Comparison of ENCODE assay signal across 9 cellular contexts in the genomic region with DNA sequence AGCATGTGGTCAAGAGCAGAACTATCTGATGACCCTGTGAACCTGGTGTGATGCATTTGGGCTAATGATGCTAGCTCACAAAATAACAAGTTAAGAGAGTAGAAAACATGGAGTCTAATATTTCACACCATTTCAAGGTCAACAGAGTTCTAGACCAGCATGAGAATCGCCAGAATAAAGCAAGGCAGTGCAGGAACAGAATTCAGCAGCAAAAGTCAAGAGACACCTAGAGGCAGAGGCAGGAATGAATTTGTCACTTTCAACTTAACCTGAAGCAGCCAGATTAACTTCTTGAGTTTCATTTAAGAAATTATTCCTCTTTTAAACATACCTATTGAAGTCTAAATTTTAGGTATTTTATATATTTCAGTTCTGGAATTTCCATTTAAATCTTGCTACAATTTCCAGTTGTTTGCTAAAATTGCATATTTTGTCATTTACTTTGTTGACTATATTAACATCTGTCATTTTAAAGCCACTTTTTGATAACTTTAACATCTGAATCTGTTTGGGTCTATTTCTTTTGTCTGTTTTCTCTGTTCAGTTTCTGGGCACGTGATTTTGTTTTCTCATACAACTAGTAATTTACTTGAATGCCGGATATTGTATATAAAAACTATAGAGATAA. TPM values are rescaled to one million over a fixed set of nuclear protein-coding genes. Genes with fewer than 3 reads are reported as not detected.
DNase-seq lines count a peak whose midpoint lies in the region; ATAC-seq, FAIRE-seq and TF ChIP-seq lines count a peak whose summit lies in the region.
"Had no signal": no experiment of that assay in that cellular context is flagged by ENCODE, and none has a peak within 500 bp of the region (broad histone marks: within the 10 kb centered on the region; RNA-seq: fewer than 3 reads in every experiment).

No MANE protein-coding gene starts in this region.

- DNase-seq in DMS53 treated with DMSO at 0.1 percent for 48 hours (lab: John Stamatoyannopoulos, UW; ENCODE audit: unreplicated experiment) (peak; percentile 4), RPMI8226 (peak; percentile 38), keratinocyte (ENCODE audit: low read depth, low spot score) (no peak), NCI-H1930 (lab: John Stamatoyannopoulos, UW) (no peak), SHP77 (lab: John Stamatoyannopoulos, UW) (no peak)
- DNase-seq in effector memory CD4-positive, alpha-beta T cell: no peak
- DNase-seq in activated T-cell treated with anti-CD3 and anti-CD28 coated beads, Interleukin-2, amount 50 U/mL, for 24 hours: no peak

- peak; percentile 52 for ATAC-seq in GM21786 (IDR thresholded peaks at IDR 0.05; ENCODE audit: unreplicated experiment)

- H2AFZ ChIP-seq in keratinocyte (ENCODE audit: control insufficient read depth, low read length): no peak overlapping the region

- peaks cover 17% of the 10 kb centered on the region for H3K27me3 Mint-ChIP-seq in activated T-cell treated with anti-CD3 and anti-CD28 coated beads, Interleukin-2, amount 50 U/mL, for 24 hours

- H3K9ac ChIP-seq in keratinocyte (ENCODE audit: control insufficient read depth, extremely low read depth, insufficient read depth, low read length): no peak overlapping the region

- no peaks in the 10 kb centered on the region for H3K9me1 ChIP-seq in keratinocyte (ENCODE audit: control insufficient read depth, extremely low read depth, insufficient read depth, low read length)

- no peak overlapping the region for H3K27ac Mint-ChIP-seq in activated T-cell treated with anti-CD3 and anti-CD28 coated beads, Interleukin-2, amount 50 U/mL, for 24 hours

- H3K4me1 ChIP-seq in keratinocyte (ENCODE audit: control insufficient read depth, extremely low read depth, insufficient read depth, low read length): no peaks in the 10 kb centered on the region
- no peaks in the 10 kb centered on the region for H3K4me1 ChIP-seq in effector memory CD4-positive, alpha-beta T cell (ENCODE audit: control insufficient read depth, insufficient read depth, low read length, poor library complexity, severe bottlenecking)

- peak; percentile 48 to 60 (median 57) for TF ChIP-seq CTCF in keratinocyte (optimal IDR thresholded peaks at IDR 0.05 in 1 of 3, IDR thresholded peaks at IDR 0.05 in 1 of 3, conservative IDR thresholded peaks at IDR 0.05 in 1 of 3; ENCODE audit: extremely low read depth in 1 of 3, insufficient read depth in 2 of 3, low read length in 3 of 3)

- dilution Hi-C loops in keratinocyte (cut with MboI; ENCODE audit: extremely low pct_ligation_motif_present, low sequenced_read_pairs): no loop called here

- H3K9me3 Mint-ChIP-seq in activated T-cell treated with anti-CD3 and anti-CD28 coated beads, Interleukin-2, amount 50 U/mL, for 24 hours: no peaks in the 10 kb centered on the region
- H3K9me3 Mint-ChIP-seq: central memory CD8-positive, alpha-beta T cell had no signal

- no peak overlapping the region for H3K27ac ChIP-seq in keratinocyte (ENCODE audit: control insufficient read depth, insufficient read depth, low read length)
- no peak overlapping the region for H3K27ac ChIP-seq in effector memory CD4-positive, alpha-beta T cell (ENCODE audit: insufficient read depth, low read length, poor library complexity, severe bottlenecking)

- no peaks in the 10 kb centered on the region for H3K79me2 ChIP-seq in keratinocyte (ENCODE audit: control insufficient read depth, insufficient read depth, low read length)

- no peaks in the 10 kb centered on the region for H4K20me1 ChIP-seq in keratinocyte (ENCODE audit: control insufficient read depth, extremely low read depth, insufficient read depth, low read length)

- no peak overlapping the region for H3K4me3 Mint-ChIP-seq in activated T-cell treated with anti-CD3 and anti-CD28 coated beads, Interleukin-2, amount 50 U/mL, for 24 hours
- H3K4me3 Mint-ChIP-seq: central memory CD8-positive, alpha-beta T cell had no signal

- no peak overlapping the region for H3K4me3 ChIP-seq in keratinocyte (ENCODE audit: control insufficient read depth in 2 of 3, extremely low read depth in 1 of 3, insufficient read depth in 2 of 3, low read depth in 1 of 3, low read length in 3 of 3)
- no peak overlapping the region for H3K4me3 ChIP-seq in effector memory CD4-positive, alpha-beta T cell (ENCODE audit: insufficient read depth, low read depth, low read length, poor library complexity, severe bottlenecking)

- H3K36me3 Mint-ChIP-seq in activated T-cell treated with anti-CD3 and anti-CD28 coated beads, Interleukin-2, amount 50 U/mL, for 24 hours (ENCODE audit: low read depth): no peaks in the 10 kb centered on the region

- H3K36me3 ChIP-seq in keratinocyte (ENCODE audit: control insufficient read depth in 2 of 2, extremely low read depth in 1 of 2, insufficient read depth in 2 of 2, low read length in 2 of 2): no peaks in the 10 kb centered on the region
- no peaks in the 10 kb centered on the region for H3K36me3 ChIP-seq in effector memory CD4-positive, alpha-beta T cell (ENCODE audit: control insufficient read depth, insufficient read depth, low read length)

- peak; percentile 29 for FAIRE-seq in keratinocyte (lab: Jason Lieb, UNC)

- peaks cover 27% of the 10 kb centered on the region for H3K4me1 Mint-ChIP-seq in activated T-cell treated with anti-CD3 and anti-CD28 coated beads, Interleukin-2, amount 50 U/mL, for 24 hours (ENCODE audit: low read depth)

- H3K27me3 ChIP-seq in keratinocyte (ENCODE audit: control insufficient read depth, extremely low read depth, insufficient read depth, low read length): peaks cover 6% of the 10 kb centered on the region
- H3K27me3 ChIP-seq in effector memory CD4-positive, alpha-beta T cell (replicated peaks; ENCODE audit: control insufficient read depth, insufficient read depth, low read length, poor library complexity, severe bottlenecking): peaks cover 4% of the 10 kb centered on the region

- H3K9me3 ChIP-seq in keratinocyte (ENCODE audit: control insufficient read depth, low read depth, low read length): no peaks in the 10 kb centered on the region
- no peaks in the 10 kb centered on the region for H3K9me3 ChIP-seq in effector memory CD4-positive, alpha-beta T cell (ENCODE audit: control insufficient read depth, low read length)

- no peak overlapping the region for H3K4me2 ChIP-seq in keratinocyte (ENCODE audit: control insufficient read depth, extremely low read depth, insufficient read depth, low read depth, low read length)

RNA-seq across cellular contexts. Expression of gene PRSS58, which starts 44.2 kb away (rescaled TPM):
- polyA plus RNA-seq in keratinocyte: not detected in 3 replicates
- not detected for polyA plus RNA-seq in keratinocyte (2011; ENCODE audit: low read depth)
- polyA plus RNA-seq in keratinocyte (2011; cell fraction: cytosol; rRNA removed): not detected in 2 replicates
- polyA plus RNA-seq in keratinocyte (2011; cell fraction: nucleus; rRNA removed): not detected in 2 replicates
- polyA plus RNA-seq in keratinocyte (2012; ENCODE audit: low replicate concordance): not detected in 2 replicates
- not detected in 3 replicates for polyA minus RNA-seq in keratinocyte
- polyA minus RNA-seq in keratinocyte (2011; cell fraction: cytosol; rRNA and poly(A)+ RNA removed): not detected
- not detected in 2 replicates for polyA minus RNA-seq in keratinocyte (2011; cell fraction: nucleus; rRNA and poly(A)+ RNA removed)

Comparison
In these comparisons a context has a peak if more than half of its experiments do, and no peak if none do; other contexts are left out.
1. DNase-seq: peak in DMS53 treated with DMSO at 0.1 percent for 48 hours (single experiment) and RPMI8226 (single experiment); none in keratinocyte (single experiment), NCI-H1930 (0 of 2), effector memory CD4-positive, alpha-beta T cell (0 of 3), SHP77 (0 of 2) and activated T-cell treated with anti-CD3 and anti-CD28 coated beads, Interleukin-2, amount 50 U/mL, for 24 hours (single experiment).